ENCODE assay signal across 30 cellular contexts in genomic region chr2:23050388-23050787, GRCh38.
"Had no signal": no experiment of that assay in that cellular context is flagged by ENCODE, and none has a peak within 500 bp of the region (broad histone marks: within the 10 kb centered on the region; RNA-seq: fewer than 3 reads in every experiment).

No MANE protein-coding gene starts in this region.

- H3K36me3 ChIP-seq: ascending aorta, breast epithelium, cardiac muscle cell, colonic mucosa, esophagus squamous epithelium, gastroesophageal sphincter, heart right ventricle had no signal

- ATAC-seq: activated T-helper 17 cell treated with anti-CD3 and anti-CD28 coated beads, Interleukin-2, amount 50 U/mL, for 72 hours; gastroesophageal sphincter; heart right ventricle had no signal

- H3K27me3 Mint-ChIP-seq: activated CD4-positive, alpha-beta memory T cell treated with anti-CD3 and anti-CD28 coated beads, Interleukin-2, amount 10 ng/mL, durations not matched to agents 7 days and 5 days; activated CD4-positive, alpha-beta T cell treated with anti-CD3 and anti-CD28 coated beads, Interleukin-2, amount 10 ng/mL, durations not matched to agents 7 days and 5 days; activated naive CD8-positive, alpha-beta T cell; activated T-cell treated with anti-CD3 and anti-CD28 coated beads, Interleukin-2, amount 50 U/mL, for 24 hours had no signal

- H3K4me1 Mint-ChIP-seq: activated CD4-positive, alpha-beta memory T cell treated with anti-CD3 and anti-CD28 coated beads, Interleukin-2, amount 10 ng/mL, durations not matched to agents 7 days and 5 days; activated CD4-positive, alpha-beta T cell treated with anti-CD3 and anti-CD28 coated beads, Interleukin-2, amount 10 ng/mL, durations not matched to agents 7 days and 5 days; activated T-helper 17 cell treated with anti-CD3 and anti-CD28 coated beads, Interleukin-2, amount 50 U/mL, for 72 hours had no signal

- H3K9me3 ChIP-seq: ascending aorta, breast epithelium, colonic mucosa, esophagus squamous epithelium, gastroesophageal sphincter, heart right ventricle had no signal

- H3K9me3 Mint-ChIP-seq: activated CD4-positive, alpha-beta memory T cell treated with anti-CD3 and anti-CD28 coated beads, Interleukin-2, amount 10 ng/mL, durations not matched to agents 7 days and 5 days; activated CD4-positive, alpha-beta T cell treated with anti-CD3 and anti-CD28 coated beads, Interleukin-2, amount 10 ng/mL, durations not matched to agents 7 days and 5 days; activated T-cell treated with anti-CD3 and anti-CD28 coated beads, Interleukin-2, amount 50 U/mL, for 24 hours had no signal

- H3K27ac ChIP-seq: ascending aorta, breast epithelium, cardiac muscle cell, colonic mucosa, epithelial cell of prostate, esophagus squamous epithelium, gastroesophageal sphincter, heart right ventricle had no signal

- DNase-seq: activated CD4-positive, alpha-beta memory T cell treated with anti-CD3 and anti-CD28 coated beads, Interleukin-2, amount 10 ng/mL, durations not matched to agents 7 days and 5 days; activated CD4-positive, alpha-beta T cell treated with anti-CD3 and anti-CD28 coated beads for 4 hours; activated CD4-positive, alpha-beta T cell treated with anti-CD3 and anti-CD28 coated beads, Interleukin-2, amount 10 ng/mL, durations not matched to agents 7 days and 5 days; activated CD4-positive, alpha-beta T cell treated with anti-CD3 and anti-CD28 coated beads, Interleukin-2, amount 50 U/mL, for 4 hours; activated CD4-positive, CD25-positive, alpha-beta regulatory T cell; activated CD4-positive, CD25-positive, alpha-beta regulatory T cell treated with anti-CD3 and anti-CD28 coated beads, Interleukin-2, amount 50 U/mL, for 72 hours; activated CD8-positive, alpha-beta memory T cell treated with anti-CD3 and anti-CD28 coated beads, Interleukin-2, amount 50 U/mL, for 48 hours; activated effector memory CD4-positive, alpha-beta T cell treated with Interleukin-2 at 50 U/mL for 16 hours; activated gamma-delta T cell treated with Interleukin-2 at 50 U/mL for 16 hours; activated naive CD4-positive, alpha-beta T cell treated with anti-CD3 and anti-CD28 coated beads, Interleukin-2, amount 50 U/mL, for 16 hours; activated naive CD4-positive, alpha-beta T cell treated with Interleukin-2 at 50 U/mL for 16 hours; activated T-cell treated with anti-CD3 and anti-CD28 coated beads for 4 hours; activated T-cell treated with anti-CD3 and anti-CD28 coated beads, Interleukin-2, amount 50 U/mL, for 24 hours; amygdala; central memory CD4-positive, alpha-beta T cell; cerebellar nuclear complex; colonic mucosa; effector CD8-positive, alpha-beta T cell; esophagus squamous epithelium; foreskin melanocyte; heart right ventricle; T-helper 2 cell had no signal

- H3K27ac Mint-ChIP-seq: activated CD4-positive, alpha-beta memory T cell treated with anti-CD3 and anti-CD28 coated beads, Interleukin-2, amount 10 ng/mL, durations not matched to agents 7 days and 5 days; activated CD4-positive, alpha-beta T cell treated with anti-CD3 and anti-CD28 coated beads, Interleukin-2, amount 10 ng/mL, durations not matched to agents 7 days and 5 days; activated naive CD8-positive, alpha-beta T cell; activated T-cell treated with anti-CD3 and anti-CD28 coated beads, Interleukin-2, amount 50 U/mL, for 24 hours; activated T-helper 17 cell treated with anti-CD3 and anti-CD28 coated beads, Interleukin-2, amount 50 U/mL, for 72 hours; brain had no signal

- H3K4me1 ChIP-seq: ascending aorta, breast epithelium, colonic mucosa, esophagus squamous epithelium, gastroesophageal sphincter, heart right ventricle had no signal

- H3K27me3 ChIP-seq: ascending aorta, breast epithelium, cardiac muscle cell, colonic mucosa, esophagus squamous epithelium, gastroesophageal sphincter had no signal

- H3K4me3 ChIP-seq: ascending aorta, breast epithelium, cardiac muscle cell, colonic mucosa, esophagus squamous epithelium, gastroesophageal sphincter, heart right ventricle had no signal

- H3K36me3 Mint-ChIP-seq: activated naive CD8-positive, alpha-beta T cell; brain had no signal

- H3K4me3 Mint-ChIP-seq: activated CD4-positive, alpha-beta memory T cell treated with anti-CD3 and anti-CD28 coated beads, Interleukin-2, amount 10 ng/mL, durations not matched to agents 7 days and 5 days; activated CD4-positive, alpha-beta T cell treated with anti-CD3 and anti-CD28 coated beads, Interleukin-2, amount 10 ng/mL, durations not matched to agents 7 days and 5 days; activated naive CD8-positive, alpha-beta T cell; activated T-cell treated with anti-CD3 and anti-CD28 coated beads, Interleukin-2, amount 50 U/mL, for 24 hours; activated T-helper 17 cell treated with anti-CD3 and anti-CD28 coated beads, Interleukin-2, amount 50 U/mL, for 72 hours; brain had no signal
